In the genomic region with DNA sequence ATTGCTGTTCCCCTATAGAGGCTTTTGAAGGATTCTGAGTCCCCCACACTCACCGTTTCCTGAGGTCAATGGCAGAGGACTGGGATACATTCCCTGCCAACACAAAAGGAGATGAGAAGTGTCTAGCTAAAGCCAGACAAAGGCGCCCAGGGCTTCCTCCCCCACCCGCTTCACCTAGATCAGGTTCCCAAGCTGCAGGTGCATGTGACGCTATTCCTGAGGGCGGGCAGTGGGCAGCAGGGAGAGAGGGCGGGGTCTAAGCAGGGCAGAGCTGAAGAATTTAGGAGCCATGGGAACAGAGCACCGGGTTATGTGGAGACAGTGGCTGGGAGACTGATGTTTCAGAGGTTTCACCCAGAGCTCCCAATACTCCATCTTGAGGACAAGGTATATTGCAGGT, we compare ENCODE assay signal across 12 cellular contexts. TPM values are rescaled to one million over a fixed set of nuclear protein-coding genes. Genes with fewer than 3 reads are reported as not detected.
DNase-seq lines count a peak whose midpoint lies in the region; ATAC-seq and TF ChIP-seq lines count a peak whose summit lies in the region.
"Had no signal": no experiment of that assay in that cellular context is flagged by ENCODE, and none has a peak within 500 bp of the region (broad histone marks: within the 10 kb centered on the region; RNA-seq: fewer than 3 reads in every experiment).

No MANE protein-coding gene starts in this region.

- POLR2A ChIA-PET in activated CD4-positive, alpha-beta memory T cell treated with anti-CD3 and anti-CD28 coated beads for 36 hours (lab: Charles Lee) = interaction anchor here (1.0 kb wide), 1 partner anchor 8 kb away, joined by 3 read pairs; no protein-coding TSS in a partner anchor

- H3K36me3 Mint-ChIP-seq in T-helper 17 cell (ENCODE audit: low read depth) = peaks cover 3% of the 10 kb centered on the region
- H3K36me3 Mint-ChIP-seq in activated CD4-positive, alpha-beta memory T cell treated with anti-CD3 and anti-CD28 coated beads for 36 hours = no peaks in the 10 kb centered on the region

- ATAC-seq in HG03571 (IDR thresholded peaks at IDR 0.05; ENCODE audit: unreplicated experiment) (no peak), GM18873 (IDR thresholded peaks at IDR 0.05; ENCODE audit: low FRiP score, unreplicated experiment) (no peak), T-helper 17 cell (no peak)

- intact Hi-C loops in esophagus muscularis mucosa (cut with DNase I) (no loop called here), sigmoid colon (cut with DNase I) (no loop called here)
- intact Hi-C loops in activated CD4-positive, alpha-beta memory T cell treated with anti-CD3 and anti-CD28 coated beads for 36 hours (cut with micrococcal nuclease) = no loop called here

- peaks cover 39% of the 10 kb centered on the region for H3K4me1 Mint-ChIP-seq in T-helper 17 cell
- peaks cover 40% of the 10 kb centered on the region for H3K4me1 Mint-ChIP-seq in activated CD4-positive, alpha-beta memory T cell treated with anti-CD3 and anti-CD28 coated beads for 36 hours (ENCODE audit: low read depth)

- H3K27me3 ChIP-seq in GM23248 (replicated peaks; ENCODE audit: insufficient read depth) = no peaks in the 10 kb centered on the region
- H3K27me3 ChIP-seq in esophagus muscularis mucosa = no peaks in the 10 kb centered on the region
- H3K27me3 ChIP-seq in sigmoid colon = no peaks in the 10 kb centered on the region
- H3K27me3 ChIP-seq: cardiac muscle cell had no signal

- CTCF ChIA-PET in activated CD4-positive, alpha-beta memory T cell treated with anti-CD3 and anti-CD28 coated beads for 36 hours (lab: Charles Lee) = interaction anchor here (1.5 to 9.3 kb wide), 4 partner anchors 17 to 52 kb away, joined by 5 to 77 read pairs (median 20); partner anchors contain the start of gene KHDC4

- no peak for TF ChIP-seq CTCF in esophagus muscularis mucosa (IDR thresholded peaks at IDR 0.05)
- TF ChIP-seq CTCF in sigmoid colon (IDR thresholded peaks at IDR 0.05) = no peak

- DNase-seq in GM23248 (no peak), NCI-H2196 (lab: John Stamatoyannopoulos, UW; ENCODE audit: unreplicated experiment) (peak; percentile 91), esophagus muscularis mucosa (ENCODE audit: extremely low spot score) (no peak), sigmoid colon (no peak), T-helper 17 cell (no peak)
- no peak for DNase-seq in activated CD4-positive, alpha-beta memory T cell treated with anti-CD3 and anti-CD28 coated beads for 36 hours
- DNase-seq: activated CD4-positive, alpha-beta T cell treated with anti-CD3 and anti-CD28 coated beads for 4 hours; NCI-H1694 treated with DMSO at 0.1 percent for 48 hours; stimulated activated CD4-positive, alpha-beta T cell treated with anti-CD3 and anti-CD28 coated beads, Interleukin-15, amount 100 ng/mL, for 24 hours had no signal

- H2AFZ ChIP-seq in GM23248 = no peak overlapping the region

- H4K20me1 ChIP-seq in GM23248 (ENCODE audit: insufficient read depth) = no peaks in the 10 kb centered on the region

- H3K9me3 ChIP-seq in GM23248 (ENCODE audit: low read depth) = no peaks in the 10 kb centered on the region
- H3K9me3 ChIP-seq in esophagus muscularis mucosa = no peaks in the 10 kb centered on the region
- no peaks in the 10 kb centered on the region for H3K9me3 ChIP-seq in sigmoid colon
- H3K9me3 ChIP-seq in T-helper 17 cell (ENCODE audit: control insufficient read depth, low read length, poor library complexity, severe bottlenecking) = no peaks in the 10 kb centered on the region

- H3K4me1 ChIP-seq in GM23248 (ENCODE audit: insufficient read depth) (peaks cover 43% of the 10 kb centered on the region), esophagus muscularis mucosa (peaks cover 52 to 66% (median 62%) of the 10 kb centered on the region in 4 donors), sigmoid colon (peaks cover 0 to 51% (median 35%) of the 10 kb centered on the region in 4 donors)

- in situ Hi-C loops in GM23248 (cut with MboI) = no loop called here

- no peak overlapping the region for H3K4me3 ChIP-seq in GM23248
- no peak overlapping the region for H3K4me3 ChIP-seq in esophagus muscularis mucosa
- no peak overlapping the region for H3K4me3 ChIP-seq in sigmoid colon
- H3K4me3 ChIP-seq: cardiac muscle cell had no signal

- H3K79me2 ChIP-seq in GM23248 (ENCODE audit: insufficient read depth) = peaks cover 39% of the 10 kb centered on the region

- peak overlapping the region; percentile 96 for H3K27ac ChIP-seq in GM23248
- H3K27ac ChIP-seq in esophagus muscularis mucosa (replicated peaks in 1 of 4) = peak overlapping the region; percentile 97
- H3K27ac ChIP-seq in sigmoid colon = peak overlapping the region; percentile 62 to 98 (median 92)
- H3K27ac ChIP-seq: cardiac muscle cell had no signal

- H3K27me3 Mint-ChIP-seq in T-helper 17 cell = no peaks in the 10 kb centered on the region
- H3K27me3 Mint-ChIP-seq in activated CD4-positive, alpha-beta memory T cell treated with anti-CD3 and anti-CD28 coated beads for 36 hours = no peaks in the 10 kb centered on the region

- H3F3A ChIP-seq in GM23248 (ENCODE audit: insufficient read depth) = peaks cover 40% of the 10 kb centered on the region

- no peak overlapping the region for H3K4me2 ChIP-seq in GM23248 (ENCODE audit: unreplicated experiment)

- TF ChIP-seq EP300 in esophagus muscularis mucosa (IDR thresholded peaks at IDR 0.05) = no peak
- TF ChIP-seq EP300 in sigmoid colon (IDR thresholded peaks at IDR 0.05) = no peak

- TF ChIP-seq POLR2A in esophagus muscularis mucosa (IDR thresholded peaks at IDR 0.05; ENCODE audit: low read depth) = no peak
- TF ChIP-seq POLR2A in sigmoid colon (IDR thresholded peaks at IDR 0.05) = no peak

- no peaks in the 10 kb centered on the region for H3K9me3 Mint-ChIP-seq in activated CD4-positive, alpha-beta memory T cell treated with anti-CD3 and anti-CD28 coated beads for 36 hours

- no peak overlapping the region for H3K27ac Mint-ChIP-seq in T-helper 17 cell
- no peak overlapping the region for H3K27ac Mint-ChIP-seq in activated CD4-positive, alpha-beta memory T cell treated with anti-CD3 and anti-CD28 coated beads for 36 hours

- 79 to 80% methylated on average over 7 of the region's 7 CpGs for WGBS in GM23248 (ENCODE audit: low coverage in 1 of 2, low lambda C conversion rate in 2 of 2, missing lambda C conversion rate in 2 of 2), 2 experiments
- WGBS in esophagus muscularis mucosa = 80% methylated on average over 7 of the region's 7 CpGs
- 87 to 89% methylated on average over 7 of the region's 7 CpGs for WGBS in sigmoid colon, 2 donors

- no peak overlapping the region for H3K4me3 Mint-ChIP-seq in T-helper 17 cell
- H3K4me3 Mint-ChIP-seq in activated CD4-positive, alpha-beta memory T cell treated with anti-CD3 and anti-CD28 coated beads for 36 hours = no peak overlapping the region

- no peaks in the 10 kb centered on the region for H3K9me2 ChIP-seq in GM23248 (ENCODE audit: insufficient read depth)

- H3K36me3 ChIP-seq in GM23248 (ENCODE audit: low read depth) (0 out of 2 replicates have a peak, but pooled peaks cover 2% of the 10 kb centered on the region), esophagus muscularis mucosa (no peaks in the 10 kb centered on the region), sigmoid colon (no peaks in the 10 kb centered on the region)
- H3K36me3 ChIP-seq: cardiac muscle cell had no signal

- H3K9ac ChIP-seq in GM23248 = peak overlapping the region; percentile 97

RNA-seq across cellular contexts. Expression of gene ARHGEF2, which starts 6.0 kb away (rescaled TPM):
- total RNA-seq in GM23248 (2014; rRNA removed; shearing (Covaris generic)) = 136 and 139 TPM in 2 replicates
- polyA plus RNA-seq in GM23248 (2016; fragmentation: Nextera tagmentation; extraction: Ambion mirVana) (76.7 and 77.7 TPM in 2 replicates), sigmoid colon (10 to 100 TPM; 25.8 to 76.7 (median 26.8) TPM)
- total RNA-seq in esophagus muscularis mucosa (100 to 1,000 TPM in 2 of 4 donors, 10 to 100 TPM in 2; 54.0 to 130 (median 91.8) TPM), sigmoid colon (10 to 100 TPM; 31.6 to 83.9 (median 48.1) TPM), T-helper 17 cell (100 to 1,000 TPM in 1 of 2 donors, 10 to 100 TPM in 1; 86.1 to 123 TPM)
- total RNA-seq in activated CD4-positive, alpha-beta memory T cell treated with anti-CD3 and anti-CD28 coated beads for 36 hours = 100 to 1,000 TPM; 165 to 174 TPM

RNA-seq across cellular contexts. Expression of gene SSR2, which starts 36.4 kb away (rescaled TPM):
- total RNA-seq in GM23248 (2014; rRNA removed; shearing (Covaris generic)) = 433 and 695 TPM in 2 replicates
- polyA plus RNA-seq in GM23248 (2016; fragmentation: Nextera tagmentation; extraction: Ambion mirVana) (318 and 327 TPM in 2 replicates), sigmoid colon (100 to 1,000 TPM; 157 to 274 (median 231) TPM)
- total RNA-seq in esophagus muscularis mucosa (100 to 1,000 TPM; 118 to 229 (median 137) TPM), sigmoid colon (100 to 1,000 TPM; 115 to 338 (median 233) TPM), T-helper 17 cell (100 to 1,000 TPM; 217 to 234 TPM)
- 100 to 1,000 TPM; 171 to 175 TPM for total RNA-seq in activated CD4-positive, alpha-beta memory T cell treated with anti-CD3 and anti-CD28 coated beads for 36 hours

RNA-seq across cellular contexts. Expression of gene RXFP4, which starts 42.9 kb away (rescaled TPM):
- not detected in 2 replicates for total RNA-seq in GM23248 (2014; rRNA removed; shearing (Covaris generic))
- polyA plus RNA-seq in GM23248 (2016; fragmentation: Nextera tagmentation; extraction: Ambion mirVana) = 0.20 and 0.39 TPM in 2 replicates
- not detected for total RNA-seq in esophagus muscularis mucosa
- total RNA-seq in sigmoid colon = not detected
- polyA plus RNA-seq in sigmoid colon = 1 to 10 TPM in 2 of 3 donors, not detected in 1; 1.8 to 2.7 TPM
- total RNA-seq in T-helper 17 cell = not detected
- not detected for total RNA-seq in activated CD4-positive, alpha-beta memory T cell treated with anti-CD3 and anti-CD28 coated beads for 36 hours
- polyA plus RNA-seq: cardiac muscle cell had no signal

RNA-seq across cellular contexts. Expression of gene KHDC4, which starts 50.1 kb away (rescaled TPM):
- 24.2 TPM in 2 replicates for total RNA-seq in GM23248 (2014; rRNA removed; shearing (Covaris generic))
- polyA plus RNA-seq in GM23248 (2016; fragmentation: Nextera tagmentation; extraction: Ambion mirVana) (25.3 and 27.8 TPM in 2 replicates), sigmoid colon (10 to 100 TPM in 2 of 3 donors, 1 to 10 TPM in 1; 6.6 to 25.2 (median 10.2) TPM)
- total RNA-seq in esophagus muscularis mucosa (10 to 100 TPM; 25.8 to 41.5 (median 29.2) TPM), sigmoid colon (10 to 100 TPM; 33.5 to 67.6 (median 38.9) TPM), T-helper 17 cell (10 to 100 TPM; 59.9 to 63.1 TPM)
- total RNA-seq in activated CD4-positive, alpha-beta memory T cell treated with anti-CD3 and anti-CD28 coated beads for 36 hours = 10 to 100 TPM; 66.1 to 70.2 TPM
